Comparison of ENCODE assay signal across 8 cellular contexts in the genomic region with DNA sequence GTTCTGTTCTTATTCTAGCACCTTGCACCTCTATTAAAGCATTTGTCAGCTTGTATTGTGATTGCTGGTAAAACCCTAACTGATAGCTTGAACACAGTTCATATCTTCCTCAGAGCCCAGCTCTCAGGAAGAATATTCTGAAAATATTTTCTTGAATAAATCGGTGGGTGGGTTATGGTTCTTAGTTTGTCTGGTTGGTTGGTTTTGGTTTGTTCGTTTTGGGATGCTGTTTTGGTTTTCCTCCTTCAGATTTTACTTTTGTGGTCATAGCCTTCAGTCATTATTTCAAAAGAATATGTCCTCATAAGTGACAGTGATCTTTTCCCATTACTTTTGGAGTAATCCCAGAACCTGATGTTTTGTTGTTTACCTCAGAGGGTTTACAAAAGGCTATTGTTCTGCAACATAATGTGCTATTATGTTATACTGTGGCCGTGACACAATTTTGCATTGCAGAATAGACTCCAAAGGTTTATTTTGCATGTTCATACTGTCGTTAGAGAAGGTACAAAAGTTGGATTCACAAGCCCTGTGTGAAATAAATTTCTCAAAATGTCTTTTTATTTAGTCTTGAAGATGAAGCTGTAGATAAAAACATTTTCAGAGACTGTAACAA. TPM values are rescaled to one million over a fixed set of nuclear protein-coding genes. Genes with fewer than 3 reads are reported as not detected.
DNase-seq lines count a peak whose midpoint lies in the region; ATAC-seq lines count a peak whose summit lies in the region.

No MANE protein-coding gene starts in this region.

- no peaks in the 10 kb centered on the region for H3K27me3 Mint-ChIP-seq in activated CD8-positive, alpha-beta memory T cell treated with anti-CD3 and anti-CD28 coated beads, Interleukin-2, amount 10 ng/mL, durations not matched to agents 7 days and 5 days
- H3K27me3 Mint-ChIP-seq in activated T-helper 1 cell treated with anti-CD3 and anti-CD28 coated beads, Interleukin-12 subunit alpha, Interleukin-12 subunit beta, Interleukin-2, Interleukin-4 antibody, amounts not matched to agents 30 ng/mL and 10 ng/mL and 1 ng/mL, durations not matched to agents 14 hours and 24 hours and 36 hours (ENCODE audit: insufficient read depth), result no peaks in the 10 kb centered on the region
- H3K27me3 Mint-ChIP-seq in immature natural killer cell (ENCODE audit: low read depth in 3 of 3), result peaks cover 8 to 11% (median 10%) of the 10 kb centered on the region in 3 donors

- H3K36me3 Mint-ChIP-seq in activated CD8-positive, alpha-beta memory T cell treated with anti-CD3 and anti-CD28 coated beads, Interleukin-2, amount 10 ng/mL, durations not matched to agents 7 days and 5 days, result peaks cover 12% of the 10 kb centered on the region
- peaks cover 5% of the 10 kb centered on the region for H3K36me3 Mint-ChIP-seq in activated T-helper 1 cell treated with anti-CD3 and anti-CD28 coated beads, Interleukin-12 subunit alpha, Interleukin-12 subunit beta, Interleukin-2, Interleukin-4 antibody, amounts not matched to agents 30 ng/mL and 10 ng/mL and 1 ng/mL, durations not matched to agents 14 hours and 24 hours and 36 hours (ENCODE audit: low read depth)
- peaks cover 0 to 4% (median 3%) of the 10 kb centered on the region in 3 donors for H3K36me3 Mint-ChIP-seq in immature natural killer cell

- no peak for ATAC-seq in activated CD8-positive, alpha-beta memory T cell treated with anti-CD3 and anti-CD28 coated beads, Interleukin-2, amount 10 ng/mL, durations not matched to agents 7 days and 5 days
- ATAC-seq in HG03045 (IDR thresholded peaks at IDR 0.05; ENCODE audit: unreplicated experiment), result no peak

- CTCF ChIA-PET in activated CD8-positive, alpha-beta memory T cell treated with anti-CD3 and anti-CD28 coated beads, Interleukin-2, amount 10 ng/mL, durations not matched to agents 7 days and 5 days (lab: Charles Lee), result no interaction called here

- H3K27ac Mint-ChIP-seq in activated CD8-positive, alpha-beta memory T cell treated with anti-CD3 and anti-CD28 coated beads, Interleukin-2, amount 10 ng/mL, durations not matched to agents 7 days and 5 days, result peak overlapping the region; percentile 80
- peak overlapping the region; percentile 75 for H3K27ac Mint-ChIP-seq in activated T-helper 1 cell treated with anti-CD3 and anti-CD28 coated beads, Interleukin-12 subunit alpha, Interleukin-12 subunit beta, Interleukin-2, Interleukin-4 antibody, amounts not matched to agents 30 ng/mL and 10 ng/mL and 1 ng/mL, durations not matched to agents 14 hours and 24 hours and 36 hours
- peak overlapping the region; percentile 49 to 100 (median 94) for H3K27ac Mint-ChIP-seq in immature natural killer cell

- H3K4me1 Mint-ChIP-seq in activated CD8-positive, alpha-beta memory T cell treated with anti-CD3 and anti-CD28 coated beads, Interleukin-2, amount 10 ng/mL, durations not matched to agents 7 days and 5 days, result peaks cover 42% of the 10 kb centered on the region
- peaks cover 62% of the 10 kb centered on the region for H3K4me1 Mint-ChIP-seq in activated T-helper 1 cell treated with anti-CD3 and anti-CD28 coated beads, Interleukin-12 subunit alpha, Interleukin-12 subunit beta, Interleukin-2, Interleukin-4 antibody, amounts not matched to agents 30 ng/mL and 10 ng/mL and 1 ng/mL, durations not matched to agents 14 hours and 24 hours and 36 hours (ENCODE audit: low read depth)
- peaks cover 40 to 49% of the 10 kb centered on the region in 2 donors for H3K4me1 Mint-ChIP-seq in immature natural killer cell

- peak overlapping the region; percentile 98 for H3K27ac ChIP-seq in temporal lobe (ENCODE audit: low read depth, low read length)

- no peak for DNase-seq in activated CD8-positive, alpha-beta memory T cell treated with anti-CD3 and anti-CD28 coated beads, Interleukin-2, amount 10 ng/mL, durations not matched to agents 7 days and 5 days
- no peak for DNase-seq in activated CD8-positive, alpha-beta memory T cell treated with anti-CD3 and anti-CD28 coated beads, Interleukin-2, amount 50 U/mL, for 4 hours
- no peak for DNase-seq in activated T-helper 1 cell treated with anti-CD3 and anti-CD28 coated beads, Interleukin-12 subunit alpha, Interleukin-12 subunit beta, Interleukin-2, Interleukin-4 antibody, amounts not matched to agents 30 ng/mL and 10 ng/mL and 1 ng/mL, durations not matched to agents 14 hours and 24 hours and 36 hours (ENCODE audit: low spot score)
- DNase-seq in immature natural killer cell (no peak), posterior cingulate gyrus (no peak), NCI-H524 treated with DMSO at 0.1 percent for 48 hours (lab: John Stamatoyannopoulos, UW) (no peak)

- H3K9me3 Mint-ChIP-seq in activated CD8-positive, alpha-beta memory T cell treated with anti-CD3 and anti-CD28 coated beads, Interleukin-2, amount 10 ng/mL, durations not matched to agents 7 days and 5 days (ENCODE audit: low read depth), result no peaks in the 10 kb centered on the region
- H3K9me3 Mint-ChIP-seq in activated T-helper 1 cell treated with anti-CD3 and anti-CD28 coated beads, Interleukin-12 subunit alpha, Interleukin-12 subunit beta, Interleukin-2, Interleukin-4 antibody, amounts not matched to agents 30 ng/mL and 10 ng/mL and 1 ng/mL, durations not matched to agents 14 hours and 24 hours and 36 hours, result no peaks in the 10 kb centered on the region
- H3K9me3 Mint-ChIP-seq in immature natural killer cell, result no peaks in the 10 kb centered on the region

- intact Hi-C loops in activated T-helper 1 cell treated with anti-CD3 and anti-CD28 coated beads, Interleukin-12 subunit alpha, Interleukin-12 subunit beta, Interleukin-2, Interleukin-4 antibody, amounts not matched to agents 30 ng/mL and 10 ng/mL and 1 ng/mL, durations not matched to agents 14 hours and 24 hours and 36 hours (cut with micrococcal nuclease), result no loop called here
- intact Hi-C loops in posterior cingulate gyrus (cut with DNase I), result loop anchor here (10.0 kb wide), 2 partner anchors 199 to 1239 kb away; a partner anchor contains a TSS

- peak overlapping the region; percentile 92 for H3K4me3 Mint-ChIP-seq in activated CD8-positive, alpha-beta memory T cell treated with anti-CD3 and anti-CD28 coated beads, Interleukin-2, amount 10 ng/mL, durations not matched to agents 7 days and 5 days
- H3K4me3 Mint-ChIP-seq in activated T-helper 1 cell treated with anti-CD3 and anti-CD28 coated beads, Interleukin-12 subunit alpha, Interleukin-12 subunit beta, Interleukin-2, Interleukin-4 antibody, amounts not matched to agents 30 ng/mL and 10 ng/mL and 1 ng/mL, durations not matched to agents 14 hours and 24 hours and 36 hours, result peak overlapping the region; percentile 81
- peak overlapping the region; percentile 56 to 99 (median 88) for H3K4me3 Mint-ChIP-seq in immature natural killer cell

RNA-seq across cellular contexts. Expression of a gene that starts 2.7 kb away (rescaled TPM):
- 10 to 100 TPM; 30.7 to 36.1 TPM for total RNA-seq in activated CD8-positive, alpha-beta memory T cell treated with anti-CD3 and anti-CD28 coated beads, Interleukin-2, amount 10 ng/mL, durations not matched to agents 7 days and 5 days
- 42.3 and 46.2 TPM in 2 replicates for total RNA-seq in activated T-helper 1 cell treated with anti-CD3 and anti-CD28 coated beads, Interleukin-12 subunit alpha, Interleukin-12 subunit beta, Interleukin-2, Interleukin-4 antibody, amounts not matched to agents 30 ng/mL and 10 ng/mL and 1 ng/mL, durations not matched to agents 14 hours and 24 hours and 36 hours
- polyA plus RNA-seq in immature natural killer cell, result 10 to 100 TPM; 55.5 to 93.8 (median 63.4) TPM
- 57.0 TPM for total RNA-seq in temporal lobe

RNA-seq across cellular contexts. Expression of a gene that starts 2.9 kb away (rescaled TPM):
- total RNA-seq in activated CD8-positive, alpha-beta memory T cell treated with anti-CD3 and anti-CD28 coated beads, Interleukin-2, amount 10 ng/mL, durations not matched to agents 7 days and 5 days, result 10 to 100 TPM; 22.7 to 30.4 TPM
- 13.0 and 15.2 TPM in 2 replicates for total RNA-seq in activated T-helper 1 cell treated with anti-CD3 and anti-CD28 coated beads, Interleukin-12 subunit alpha, Interleukin-12 subunit beta, Interleukin-2, Interleukin-4 antibody, amounts not matched to agents 30 ng/mL and 10 ng/mL and 1 ng/mL, durations not matched to agents 14 hours and 24 hours and 36 hours
- 10 to 100 TPM in 1 of 3 donors, 1 to 10 TPM in 2; 4.0 to 13.0 (median 9.6) TPM for polyA plus RNA-seq in immature natural killer cell
- 6.9 TPM for total RNA-seq in temporal lobe
